8 cellular contexts compared by ENCODE assay signal in the genomic region with DNA sequence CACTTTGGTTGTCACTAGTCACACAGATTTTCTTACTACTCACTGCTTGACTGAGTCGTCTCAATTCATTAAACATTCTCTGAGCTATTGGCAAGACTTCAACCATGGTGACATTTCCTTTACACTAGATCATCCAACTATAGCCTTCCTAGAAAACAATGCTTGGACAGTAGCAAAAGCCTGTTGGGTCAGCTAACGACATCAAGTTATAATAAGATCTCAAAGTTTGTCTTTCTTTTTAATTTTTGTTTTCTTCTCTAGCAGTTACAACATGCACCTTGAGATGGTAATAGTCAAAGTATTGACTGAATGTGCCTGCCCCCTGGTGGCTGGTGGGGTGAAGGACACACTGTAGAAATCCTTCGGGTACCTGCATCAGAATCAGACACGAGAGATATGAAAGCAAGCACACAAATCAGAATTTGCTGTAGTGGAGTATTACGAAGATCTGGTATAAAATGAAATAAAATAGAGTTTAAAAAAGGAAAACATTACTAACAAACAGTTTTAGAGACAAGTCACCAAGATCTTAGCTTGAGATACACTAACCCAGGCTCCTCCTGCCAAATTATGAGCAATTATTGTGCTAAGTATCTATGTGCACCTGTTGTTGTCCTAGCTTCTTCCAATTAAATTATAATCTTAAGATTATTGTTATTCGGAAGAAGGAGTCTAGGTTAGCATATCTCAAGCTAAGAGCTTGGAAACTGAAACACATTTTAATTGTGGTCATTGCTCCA.
DNase-seq lines count a peak whose midpoint lies in the region; ATAC-seq and TF ChIP-seq lines count a peak whose summit lies in the region.

No MANE protein-coding gene starts in this region.

- H3K4me1 Mint-ChIP-seq in Caco-2 (ENCODE audit: low read depth, unreplicated experiment), result peaks cover 6% of the 10 kb centered on the region
- H3K4me1 Mint-ChIP-seq in activated T-cell treated with anti-CD3 and anti-CD28 coated beads, Interleukin-2, amount 50 U/mL, for 4 hours (ENCODE audit: low read depth), result peaks cover 8% of the 10 kb centered on the region

- no peak overlapping the region for H3K4me2 ChIP-seq in PC-3 (ENCODE audit: low read length)

- no peak overlapping the region for H3K4me3 Mint-ChIP-seq in Caco-2 (ENCODE audit: unreplicated experiment)
- H3K4me3 Mint-ChIP-seq in activated T-cell treated with anti-CD3 and anti-CD28 coated beads, Interleukin-2, amount 50 U/mL, for 4 hours, result no peak overlapping the region

- TF ChIP-seq POLR2A in suprapubic skin (IDR thresholded peaks at IDR 0.05), result no peak

- H3K27ac ChIP-seq in PC-3 (ENCODE audit: low read length) (no peak overlapping the region), neutrophil (no peak overlapping the region), suprapubic skin (no peak overlapping the region)

- no peaks in the 10 kb centered on the region for H3K9me3 Mint-ChIP-seq in Caco-2 (ENCODE audit: unreplicated experiment)
- no peaks in the 10 kb centered on the region for H3K9me3 Mint-ChIP-seq in activated T-cell treated with anti-CD3 and anti-CD28 coated beads, Interleukin-2, amount 50 U/mL, for 4 hours

- no peak for TF ChIP-seq EP300 in suprapubic skin (IDR thresholded peaks at IDR 0.05)

- WGBS in suprapubic skin, result 16% methylated on average over 6 of the region's 6 CpGs

- DNase-seq in Caco-2, result peak; percentile 57 to 76
- peak; percentile 64 for DNase-seq in PC-3
- peak; percentile 67 for DNase-seq in activated T-cell treated with anti-CD3 and anti-CD28 coated beads, Interleukin-2, amount 50 U/mL, for 4 hours
- DNase-seq in fibroblast of the aortic adventitia (ENCODE audit: low read depth), result peak; percentile 73
- peak; percentile 81 to 82 for DNase-seq in suprapubic skin (ENCODE audit: low spot score in 2 of 2)

- H3K4me1 ChIP-seq in Caco-2 (no peaks in the 10 kb centered on the region), PC-3 (ENCODE audit: insufficient read depth, low read length) (no peaks in the 10 kb centered on the region), neutrophil (ENCODE audit: control insufficient read depth in 1 of 2, insufficient read depth in 1 of 2, low read depth in 1 of 2, low read length in 1 of 2) (no peaks in the 10 kb centered on the region), suprapubic skin (peaks cover 1% of the 10 kb centered on the region)

- H3K4me3 ChIP-seq in Caco-2 (ENCODE audit: low read depth, low read length) (no peak overlapping the region), PC-3 (ENCODE audit: low read length) (no peak overlapping the region), fibroblast of the aortic adventitia (ENCODE audit: low read depth, low read length) (no peak overlapping the region), neutrophil (ENCODE audit: low read depth in 1 of 2, low read length in 1 of 2) (no peak overlapping the region), suprapubic skin (no peak overlapping the region)

- BruUV-seq in Caco-2 (replicated peaks; lab: Mats Ljungman, UMichigan) (no TSS peak), PC-3 (replicated peaks; lab: Mats Ljungman, UMichigan) (no TSS peak)

- H3K27me3 Mint-ChIP-seq in Caco-2 (ENCODE audit: insufficient read depth, unreplicated experiment), result no peaks in the 10 kb centered on the region
- H3K27me3 Mint-ChIP-seq in activated T-cell treated with anti-CD3 and anti-CD28 coated beads, Interleukin-2, amount 50 U/mL, for 4 hours (ENCODE audit: low read depth), result no peaks in the 10 kb centered on the region

- no peak overlapping the region for H3K27ac Mint-ChIP-seq in Caco-2 (ENCODE audit: unreplicated experiment)

- no peak overlapping the region for H3K9ac ChIP-seq in PC-3 (ENCODE audit: low read length)

- no peaks in the 10 kb centered on the region for H3K79me2 ChIP-seq in PC-3 (ENCODE audit: low read length)

- CTCF ChIA-PET in Caco-2 (lab: Charles Lee) (interaction anchor here (0.6 kb wide), 1 partner anchor 1196 kb away, joined by 3 read pairs; no protein-coding TSS in a partner anchor), PC-3 (lab: Charles Lee) (interaction anchor here (0.6 kb wide), 1 partner anchor 798 kb away, joined by 3 read pairs; no protein-coding TSS in a partner anchor)

- peak; percentile 89 to 93 for TF ChIP-seq CTCF in Caco-2 (IDR thresholded peaks at IDR 0.05; ENCODE audit: insufficient read depth in 1 of 2, low read depth in 1 of 2, low read length in 1 of 2, severe bottlenecking in 1 of 2, unreplicated experiment in 1 of 2)
- TF ChIP-seq CTCF in PC-3 (conservative IDR thresholded peaks at IDR 0.05; ENCODE audit: low read depth, low read length), result peak; percentile 79
- peak; percentile 91 for TF ChIP-seq CTCF in fibroblast of the aortic adventitia (IDR thresholded peaks at IDR 0.05; ENCODE audit: insufficient read depth, low read length)
- TF ChIP-seq CTCF in neutrophil (IDR thresholded peaks at IDR 0.05), result peak; percentile 88
- TF ChIP-seq CTCF in suprapubic skin (IDR thresholded peaks at IDR 0.05), result peak; percentile 89

- no peaks in the 10 kb centered on the region for H3F3A ChIP-seq in PC-3 (ENCODE audit: low read length, unreplicated experiment)

- H3K36me3 Mint-ChIP-seq in Caco-2 (ENCODE audit: insufficient read depth, unreplicated experiment), result peaks cover 48% of the 10 kb centered on the region
- H3K36me3 Mint-ChIP-seq in activated T-cell treated with anti-CD3 and anti-CD28 coated beads, Interleukin-2, amount 50 U/mL, for 4 hours (ENCODE audit: insufficient read depth), result peaks cover 3% of the 10 kb centered on the region

- H3K27me3 ChIP-seq in Caco-2 (replicated peaks; ENCODE audit: control insufficient read depth, insufficient read depth, low read length) (no peaks in the 10 kb centered on the region), PC-3 (ENCODE audit: low read length) (no peaks in the 10 kb centered on the region), neutrophil (no peaks in the 10 kb centered on the region), suprapubic skin (no peaks in the 10 kb centered on the region)

- intact Hi-C loops in Caco-2 (cut with micrococcal nuclease; ENCODE audit: unreplicated experiment) (loop anchor here (2.0 to 5.0 kb wide), 2 partner anchors 966 to 1057 kb away; no protein-coding TSS in a partner anchor), PC-3 (cut with micrococcal nuclease) (loop anchor here (1.0 kb wide), 1 partner anchor 1106 kb away; no protein-coding TSS in a partner anchor)

- no peaks in the 10 kb centered on the region for H3K9me2 ChIP-seq in PC-3 (replicated peaks; ENCODE audit: low read length)

- no peak overlapping the region for H2AFZ ChIP-seq in PC-3 (ENCODE audit: low read length)

- no peaks in the 10 kb centered on the region for H4K20me1 ChIP-seq in PC-3 (ENCODE audit: low read length)

- H3K9me3 ChIP-seq in Caco-2 (no peaks in the 10 kb centered on the region), PC-3 (ENCODE audit: low read length) (no peaks in the 10 kb centered on the region), neutrophil (no peaks in the 10 kb centered on the region), suprapubic skin (no peaks in the 10 kb centered on the region)

- ATAC-seq in GM19397 (IDR thresholded peaks at IDR 0.05; ENCODE audit: unreplicated experiment), result peak; percentile 92
- ATAC-seq in HG03457 (IDR thresholded peaks at IDR 0.05; ENCODE audit: unreplicated experiment), result peak; percentile 80
- peak; percentile 63 for ATAC-seq in PC-3
- ATAC-seq in activated T-cell treated with anti-CD3 and anti-CD28 coated beads, Interleukin-2, amount 50 U/mL, for 4 hours, result peak; percentile 81 to 84

- POLR2A ChIA-PET in Caco-2 (lab: Charles Lee), result interaction anchor here (0.5 to 0.6 kb wide), 2 partner anchors 24 to 49 kb away, joined by 3 to 4 read pairs; no protein-coding TSS in a partner anchor
- POLR2A ChIA-PET in PC-3 (lab: Charles Lee; ENCODE audit: unreplicated experiment), result no interaction called here

- H3K36me3 ChIP-seq in Caco-2 (ENCODE audit: control insufficient read depth, insufficient read depth, low read length) (no peaks in the 10 kb centered on the region; the same call in 1 of the 2 replicates), PC-3 (ENCODE audit: low read depth, low read length) (no peaks in the 10 kb centered on the region; the same call in 1 of the 2 replicates), neutrophil (no peaks in the 10 kb centered on the region), suprapubic skin (no peaks in the 10 kb centered on the region)
